ENCODE assay signal across 9 cellular contexts in genomic region chr13:21675095-21676007, GRCh38.
DNase-seq lines count a peak whose midpoint lies in the region; ATAC-seq and TF ChIP-seq lines count a peak whose summit lies in the region.
"Had no signal": no experiment of that assay in that cellular context is flagged by ENCODE, and none has a peak within 500 bp of the region (broad histone marks: within the 10 kb centered on the region; RNA-seq: fewer than 3 reads in every experiment).

No MANE protein-coding gene starts in this region.

- DNase-seq in HAP-1 (ENCODE audit: low spot score in 2 of 2) (peak; percentile 5 to 48), RPMI8226 (peak; percentile 82), brain microvascular endothelial cell (no peak), left kidney (ENCODE audit: low read depth, low spot score) (peak; percentile 66), GDM1 (lab: John Stamatoyannopoulos, UW) (no peak)
- DNase-seq in stimulated activated effector memory CD8-positive, alpha-beta T cell treated with anti-CD3 and anti-CD28 coated beads, Interleukin-12 subunit alpha, Interleukin-12 subunit beta, amount 100 ng/mL, for 72 hours (ENCODE audit: low spot score in 2 of 2): peak in 1 of 2 donors; percentile 57

- ATAC-seq in stimulated activated effector memory CD8-positive, alpha-beta T cell treated with anti-CD3 and anti-CD28 coated beads, Interleukin-12 subunit alpha, Interleukin-12 subunit beta, amount 100 ng/mL, for 72 hours: peak; percentile 33
- ATAC-seq in HG02970 (IDR thresholded peaks at IDR 0.05; ENCODE audit: low FRiP score, unreplicated experiment): no peak
- no peak for ATAC-seq in GM18517 (IDR thresholded peaks at IDR 0.05; ENCODE audit: unreplicated experiment)
- ATAC-seq: Panc1 had no signal

- no peak overlapping the region for H3K27ac ChIP-seq in brain microvascular endothelial cell

- 0 out of 2 replicates have a peak, but pooled peaks cover 5% of the 10 kb centered on the region for H3K4me1 ChIP-seq in HAP-1

- H3K27me3 ChIP-seq in HAP-1 (ENCODE audit: low read depth) (peaks cover 30% of the 10 kb centered on the region), brain microvascular endothelial cell (replicated peaks) (peaks cover 49% of the 10 kb centered on the region)

- H3K4me3 Mint-ChIP-seq in stimulated activated effector memory CD8-positive, alpha-beta T cell treated with anti-CD3 and anti-CD28 coated beads, Interleukin-12 subunit alpha, Interleukin-12 subunit beta, amount 100 ng/mL, for 72 hours: peak overlapping the region; percentile 85

- H3K9me3 Mint-ChIP-seq in stimulated activated effector memory CD8-positive, alpha-beta T cell treated with anti-CD3 and anti-CD28 coated beads, Interleukin-12 subunit alpha, Interleukin-12 subunit beta, amount 100 ng/mL, for 72 hours: no peaks in the 10 kb centered on the region

- H3K36me3 ChIP-seq in HAP-1 (replicated peaks) (no peaks in the 10 kb centered on the region), brain microvascular endothelial cell (replicated peaks) (no peaks in the 10 kb centered on the region)

- H3K4me1 Mint-ChIP-seq in stimulated activated effector memory CD8-positive, alpha-beta T cell treated with anti-CD3 and anti-CD28 coated beads, Interleukin-12 subunit alpha, Interleukin-12 subunit beta, amount 100 ng/mL, for 72 hours: peaks cover 27% of the 10 kb centered on the region

- no peak for TF ChIP-seq CTCF in brain microvascular endothelial cell (IDR thresholded peaks at IDR 0.05; ENCODE audit: low read depth, low read length, missing control alignments)

- H3K36me3 Mint-ChIP-seq in stimulated activated effector memory CD8-positive, alpha-beta T cell treated with anti-CD3 and anti-CD28 coated beads, Interleukin-12 subunit alpha, Interleukin-12 subunit beta, amount 100 ng/mL, for 72 hours: no peaks in the 10 kb centered on the region

- H3K27ac Mint-ChIP-seq in stimulated activated effector memory CD8-positive, alpha-beta T cell treated with anti-CD3 and anti-CD28 coated beads, Interleukin-12 subunit alpha, Interleukin-12 subunit beta, amount 100 ng/mL, for 72 hours: no peak overlapping the region

- H3K4me3 ChIP-seq in HAP-1: peak overlapping the region; percentile 38
- H3K4me3 ChIP-seq in brain microvascular endothelial cell (ENCODE audit: low read depth, low read length): peak overlapping the region; percentile 22

- H3K9me3 ChIP-seq in HAP-1: no peaks in the 10 kb centered on the region

- in situ Hi-C loops in HAP-1 (cut with MboI; ENCODE audit: low sequenced_read_pairs) (no loop called here), brain microvascular endothelial cell (cut with HindIII; ENCODE audit: low pct_ligation_motif_present, low sequenced_read_pairs) (no loop called here)

Comparison
In these comparisons a context has a peak if more than half of its experiments do, and no peak if none do; other contexts are left out.
1. DNase-seq: peak in HAP-1 (2 of 2), RPMI8226 (single experiment) and left kidney (single experiment); none in brain microvascular endothelial cell (single experiment) and GDM1 (single experiment).